In genomic region chr19:29704562-29705558, GRCh38 we compare ENCODE assay signal across 13 cellular contexts. TPM values are rescaled to one million over a fixed set of nuclear protein-coding genes. Genes with fewer than 3 reads are reported as not detected.
DNase-seq lines count a peak whose midpoint lies in the region; ATAC-seq, FAIRE-seq and TF ChIP-seq lines count a peak whose summit lies in the region.
"Had no signal": no experiment of that assay in that cellular context is flagged by ENCODE, and none has a peak within 500 bp of the region (broad histone marks: within the 10 kb centered on the region; RNA-seq: fewer than 3 reads in every experiment).

No MANE protein-coding gene starts in this region.

- TF ChIP-seq CTCF in GM20000 (IDR thresholded peaks at IDR 0.05; ENCODE audit: extremely low read depth, missing control alignments) (no peak), body of pancreas (IDR thresholded peaks at IDR 0.05) (no peak), lower lobe of right lung (IDR thresholded peaks at IDR 0.05) (no peak)

- DNase-seq in GM18507 (ENCODE audit: extremely low spot score, insufficient read length, low read depth) (no peak), GM20000 (ENCODE audit: low spot score) (peak; percentile 65), memory B cell (ENCODE audit: low spot score in 2 of 2) (no peak), body of pancreas (no peak), lower lobe of right lung (no peak), HTR-8/SVneo (ENCODE audit: insufficient read length, low spot score) (no peak)
- DNase-seq: amygdala, DND-41, NCI-H187 treated with DMSO at 0.1 percent for 48 hours had no signal

- WGBS in body of pancreas, 2 donors = 75 to 82% methylated on average over 14 of the region's 14 CpGs

- no peaks in the 10 kb centered on the region for H3K9me3 Mint-ChIP-seq in memory B cell
- H3K9me3 Mint-ChIP-seq: neural crest cell had no signal

- no peak for TF ChIP-seq POLR2A in body of pancreas (IDR thresholded peaks at IDR 0.05)

- ATAC-seq in HG03442 (IDR thresholded peaks at IDR 0.05; ENCODE audit: unreplicated experiment) (peak; percentile 77), memory B cell (ENCODE audit: low read depth) (peak; percentile 53), body of pancreas (no peak), lower lobe of right lung (no peak)

- H3K4me1 ChIP-seq in body of pancreas (no peaks in the 10 kb centered on the region), lower lobe of right lung (no peaks in the 10 kb centered on the region)

- H3K4me3 ChIP-seq in body of pancreas = no peak overlapping the region
- H3K4me3 ChIP-seq in lower lobe of right lung = no peak overlapping the region
- H3K4me3 ChIP-seq: suprapubic skin had no signal

- intact Hi-C loops in body of pancreas (cut with DNase I) = no loop called here
- intact Hi-C loops in lower lobe of right lung (cut with DNase I) = no loop called here

- no peaks in the 10 kb centered on the region for H3K27me3 Mint-ChIP-seq in memory B cell

- no peaks in the 10 kb centered on the region for H3K9me3 ChIP-seq in body of pancreas
- H3K9me3 ChIP-seq in lower lobe of right lung = no peaks in the 10 kb centered on the region
- H3K9me3 ChIP-seq: suprapubic skin had no signal

- peaks cover 7% of the 10 kb centered on the region for H3K36me3 Mint-ChIP-seq in memory B cell

- H3K27ac ChIP-seq in body of pancreas (no peak overlapping the region), lower lobe of right lung (no peak overlapping the region)
- H3K27ac ChIP-seq: suprapubic skin had no signal

- H3K27ac Mint-ChIP-seq in memory B cell = peak overlapping the region; percentile 84

- H3K36me3 ChIP-seq in body of pancreas (replicated peaks in 1 of 2; ENCODE audit: insufficient read depth in 1 of 2, low read depth in 2 of 2) = peaks cover 5 to 11% of the 10 kb centered on the region in 2 donors
- peaks cover 61% of the 10 kb centered on the region for H3K36me3 ChIP-seq in lower lobe of right lung

- no peak overlapping the region for H3K4me3 Mint-ChIP-seq in memory B cell
- H3K4me3 Mint-ChIP-seq: neural crest cell had no signal

- no peaks in the 10 kb centered on the region for H3K27me3 ChIP-seq in body of pancreas
- H3K27me3 ChIP-seq in lower lobe of right lung (ENCODE audit: low read depth) = no peaks in the 10 kb centered on the region
- H3K27me3 ChIP-seq: suprapubic skin had no signal

- FAIRE-seq in GM18507 (lab: Jason Lieb, UNC) (peak; percentile 56), HTR-8/SVneo (lab: Jason Lieb, UNC) (no peak)
- FAIRE-seq: endothelial cell of umbilical vein had no signal

- peaks cover 7% of the 10 kb centered on the region for H3K4me1 Mint-ChIP-seq in memory B cell

RNA-seq across cellular contexts. Expression of gene C19orf12, which starts 10.2 kb away (rescaled TPM):
- total RNA-seq in body of pancreas = 10 to 100 TPM; 18.2 to 23.7 TPM
- total RNA-seq in lower lobe of right lung = 19.2 TPM

RNA-seq across cellular contexts. Expression of gene PLEKHF1, which starts 39.6 kb away (rescaled TPM):
- total RNA-seq in body of pancreas (10 to 100 TPM; 13.5 to 16.5 TPM), lower lobe of right lung (15.5 TPM)

Comparison
In these comparisons a context has a peak if more than half of its experiments do, and no peak if none do; other contexts are left out.
1. ATAC-seq: peak in HG03442 (single experiment) and memory B cell (single experiment); none in body of pancreas (single experiment) and lower lobe of right lung (0 of 2).